Comparison of ENCODE assay signal across 8 cellular contexts in genomic region chr3:124351430-124352142, GRCh38.
DNase-seq lines count a peak whose midpoint lies in the region; ATAC-seq and TF ChIP-seq lines count a peak whose summit lies in the region.

No MANE protein-coding gene starts in this region.

- TF ChIP-seq EP300 in Ishikawa (IDR thresholded peaks at IDR 0.05; ENCODE audit: borderline replicate concordance), result no peak

- no peak for TF ChIP-seq POLR2A in erythroblast (IDR thresholded peaks at IDR 0.05; ENCODE audit: low read length)

- H3K4me3 ChIP-seq in PC-3 (ENCODE audit: low read length), result no peak overlapping the region

- BruUV-seq in PC-3 (replicated peaks; lab: Mats Ljungman, UMichigan), result no TSS peak

- CTCF ChIA-PET in PC-3 (lab: Charles Lee), result interaction anchor here (0.6 to 1.6 kb wide), 10 partner anchors 30 to 208 kb away, joined by 3 to 11 read pairs (median 3); no protein-coding TSS in a partner anchor

- DNase-seq in DMS53 (lab: John Stamatoyannopoulos, UW) (peak; percentile 71), PC-3 (peak; percentile 84), erythroblast (lab: John Stamatoyannopoulos, UW) (peak; percentile 53 to 59), mucosa of gallbladder (ENCODE audit: low spot score) (peak; percentile 21)
- DNase-seq in stimulated activated CD8-positive, alpha-beta memory T cell treated with anti-CD3 and anti-CD28 coated beads, Interleukin-4, amount 100 ng/mL, for 48 hours, result no peak

- H3K36me3 ChIP-seq in PC-3 (ENCODE audit: low read depth, low read length), result no peaks in the 10 kb centered on the region

- H3K27me3 ChIP-seq in PC-3 (ENCODE audit: low read length), result peaks cover 9% of the 10 kb centered on the region; the same call in 1 of the 2 replicates

- H3K79me2 ChIP-seq in PC-3 (ENCODE audit: low read length), result no peaks in the 10 kb centered on the region

- H3K4me2 ChIP-seq in PC-3 (ENCODE audit: low read length), result no peak overlapping the region

- POLR2A ChIA-PET in PC-3 (lab: Charles Lee; ENCODE audit: unreplicated experiment), result no interaction called here

- no peaks in the 10 kb centered on the region for H3K4me1 ChIP-seq in PC-3 (ENCODE audit: insufficient read depth, low read length)

- TF ChIP-seq CTCF in PC-3 (conservative IDR thresholded peaks at IDR 0.05; ENCODE audit: low read depth, low read length), result peak; percentile 95

- ATAC-seq in PC-3 (peak; percentile 91), GM21786 (IDR thresholded peaks at IDR 0.05; ENCODE audit: unreplicated experiment) (no peak), GM18909 (IDR thresholded peaks at IDR 0.05; ENCODE audit: poor library complexity, unreplicated experiment) (no peak)

- H3K9ac ChIP-seq in PC-3 (ENCODE audit: low read length), result no peak overlapping the region

- no peak overlapping the region for H3K27ac ChIP-seq in PC-3 (ENCODE audit: low read length)

- TF ChIP-seq RAD21 in Ishikawa (IDR thresholded peaks at IDR 0.05; ENCODE audit: low read depth), result peak; percentile 91

- no peaks in the 10 kb centered on the region for H3F3A ChIP-seq in PC-3 (ENCODE audit: low read length, unreplicated experiment)

- no peaks in the 10 kb centered on the region for H3K9me2 ChIP-seq in PC-3 (replicated peaks; ENCODE audit: low read length)

- H3K9me3 ChIP-seq in PC-3 (ENCODE audit: low read length), result no peaks in the 10 kb centered on the region

- no peak overlapping the region for H2AFZ ChIP-seq in PC-3 (ENCODE audit: low read length)

- intact Hi-C loops in PC-3 (cut with micrococcal nuclease), result loop anchor here (1.0 to 2.0 kb wide), 3 partner anchors 117 to 209 kb away; no protein-coding TSS in a partner anchor

- H4K20me1 ChIP-seq in PC-3 (ENCODE audit: low read length), result no peaks in the 10 kb centered on the region

TF ChIP-seq in Ishikawa, 13 proteins besides CTCF, POLR2A, EP300 and RAD21:
- TF ChIP-seq EGR1 (IDR thresholded peaks at IDR 0.05), result no peak
- TF ChIP-seq TCF12 (IDR thresholded peaks at IDR 0.05; ENCODE audit: low read depth), result no peak
- no peak for TF ChIP-seq USF1 (IDR thresholded peaks at IDR 0.05)
- TF ChIP-seq ZBTB7A (IDR thresholded peaks at IDR 0.05; ENCODE audit: low read depth), result no peak
- no peak for TF ChIP-seq MAX (IDR thresholded peaks at IDR 0.05)
- no peak for TF ChIP-seq NFIC (IDR thresholded peaks at IDR 0.05)
- TF ChIP-seq TAF1 (IDR thresholded peaks at IDR 0.05; ENCODE audit: low read depth), result no peak
- no peak for TF ChIP-seq TEAD4 (IDR thresholded peaks at IDR 0.05)
- no peak for TF ChIP-seq FOXM1 (IDR thresholded peaks at IDR 0.05; ENCODE audit: borderline replicate concordance, low read depth)
- no peak for TF ChIP-seq CREB1 (IDR thresholded peaks at IDR 0.05; ENCODE audit: low read depth)
- no peak for TF ChIP-seq YY1 (IDR thresholded peaks at IDR 0.05; ENCODE audit: low read depth)
- TF ChIP-seq REST (IDR thresholded peaks at IDR 0.05; ENCODE audit: low read depth), result no peak
- no peak for TF ChIP-seq CEBPB (IDR thresholded peaks at IDR 0.05)
